ENCODE assay signal across 1 cellular context in genomic region chr2:38446972-38447561, GRCh38.
TF ChIP-seq lines count a peak whose summit lies in the region.

No MANE protein-coding gene starts in this region.

TF ChIP-seq in K562, 482 proteins besides CTCF, POLR2A, EP300 and RAD21:
- TF ChIP-seq, protein P1, sequence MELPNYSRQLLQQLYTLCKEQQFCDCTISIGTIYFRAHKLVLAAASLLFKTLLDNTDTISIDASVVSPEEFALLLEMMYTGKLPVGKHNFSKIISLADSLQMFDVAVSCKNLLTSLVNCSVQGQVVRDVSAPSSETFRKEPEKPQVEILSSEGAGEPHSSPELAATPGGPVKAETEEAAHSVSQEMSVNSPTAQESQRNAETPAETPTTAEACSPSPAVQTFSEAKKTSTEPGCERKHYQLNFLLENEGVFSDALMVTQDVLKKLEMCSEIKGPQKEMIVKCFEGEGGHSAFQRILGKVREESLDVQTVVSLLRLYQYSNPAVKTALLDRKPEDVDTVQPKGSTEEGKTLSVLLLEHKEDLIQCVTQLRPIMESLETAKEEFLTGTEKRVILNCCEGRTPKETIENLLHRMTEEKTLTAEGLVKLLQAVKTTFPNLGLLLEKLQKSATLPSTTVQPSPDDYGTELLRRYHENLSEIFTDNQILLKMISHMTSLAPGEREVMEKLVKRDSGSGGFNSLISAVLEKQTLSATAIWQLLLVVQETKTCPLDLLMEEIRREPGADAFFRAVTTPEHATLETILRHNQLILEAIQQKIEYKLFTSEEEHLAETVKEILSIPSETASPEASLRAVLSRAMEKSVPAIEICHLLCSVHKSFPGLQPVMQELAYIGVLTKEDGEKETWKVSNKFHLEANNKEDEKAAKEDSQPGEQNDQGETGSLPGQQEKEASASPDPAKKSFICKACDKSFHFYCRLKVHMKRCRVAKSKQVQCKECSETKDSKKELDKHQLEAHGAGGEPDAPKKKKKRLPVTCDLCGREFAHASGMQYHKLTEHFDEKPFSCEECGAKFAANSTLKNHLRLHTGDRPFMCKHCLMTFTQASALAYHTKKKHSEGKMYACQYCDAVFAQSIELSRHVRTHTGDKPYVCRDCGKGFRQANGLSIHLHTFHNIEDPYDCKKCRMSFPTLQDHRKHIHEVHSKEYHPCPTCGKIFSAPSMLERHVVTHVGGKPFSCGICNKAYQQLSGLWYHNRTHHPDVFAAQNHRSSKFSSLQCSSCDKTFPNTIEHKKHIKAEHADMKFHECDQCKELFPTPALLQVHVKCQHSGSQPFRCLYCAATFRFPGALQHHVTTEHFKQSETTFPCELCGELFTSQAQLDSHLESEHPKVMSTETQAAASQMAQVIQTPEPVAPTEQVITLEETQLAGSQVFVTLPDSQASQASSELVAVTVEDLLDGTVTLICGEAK (IDR thresholded peaks at IDR 0.05), result peak; percentile 46; the same call in 1 of the 2 replicates
- TF ChIP-seq, protein P1 (CRISPR knock-in tag; IDR thresholded peaks at IDR 0.05), result no peak
- TF ChIP-seq GATAD2A (IDR thresholded peaks at IDR 0.05) (no peak), ADNP (tag; IDR thresholded peaks at IDR 0.05) (no peak), CREB3 (tag; conservative IDR thresholded peaks at IDR 0.05; ENCODE audit: low read depth) (no peak), SNIP1 (IDR thresholded peaks at IDR 0.05; ENCODE audit: low read depth) (no peak), YBX1 (IDR thresholded peaks at IDR 0.05) (no peak), TEAD4 (IDR thresholded peaks at IDR 0.05; ENCODE audit: low read length) (0 out of 2 replicates have a peak, but pooled peaks have one; percentile 15), TEAD4 (CRISPR knock-in tag; IDR thresholded peaks at IDR 0.05; ENCODE audit: borderline replicate concordance) (no peak), GATA2 (CRISPR knock-in tag; IDR thresholded peaks at IDR 0.05) (0 out of 2 replicates have a peak, but pooled peaks have one; percentile 33), CBFA2T3 (IDR thresholded peaks at IDR 0.05) (0 out of 2 replicates have a peak, but pooled peaks have one; percentile 3)
